Comparison of ENCODE assay signal across 24 cellular contexts in the genomic region with DNA sequence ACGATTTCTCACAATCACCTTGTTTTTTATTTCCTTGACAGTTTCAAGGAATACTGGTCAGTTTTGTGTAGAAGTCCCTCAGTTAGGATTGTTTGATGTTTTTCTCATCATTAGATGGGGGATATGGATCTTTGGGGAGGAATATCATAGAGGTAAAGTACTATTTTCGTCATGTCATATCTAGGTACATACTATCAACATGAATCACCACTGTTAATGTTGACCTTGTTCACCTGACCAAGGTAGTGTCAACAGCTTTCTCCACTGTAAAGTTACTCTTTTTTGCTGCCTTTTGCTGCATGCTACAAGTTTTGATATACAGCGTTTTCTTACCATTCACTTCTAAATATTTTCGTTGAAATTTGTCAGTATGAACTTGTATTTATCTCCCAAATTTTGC. TPM values are rescaled to one million over a fixed set of nuclear protein-coding genes. Genes with fewer than 3 reads are reported as not detected.
"Had no signal": no experiment of that assay in that cellular context is flagged by ENCODE, and none has a peak within 500 bp of the region (broad histone marks: within the 10 kb centered on the region; RNA-seq: fewer than 3 reads in every experiment).

No MANE protein-coding gene starts in this region.

- H3K4me1 ChIP-seq: adrenal gland, breast epithelium had no signal

- H3K27me3 Mint-ChIP-seq: activated CD4-positive, alpha-beta memory T cell treated with anti-CD3 and anti-CD28 coated beads, Interleukin-2, amount 10 ng/mL, durations not matched to agents 7 days and 5 days; activated CD4-positive, alpha-beta T cell treated with anti-CD3 and anti-CD28 coated beads for 36 hours; activated naive CD8-positive, alpha-beta T cell treated with anti-CD3 and anti-CD28 coated beads, Interleukin-2, amount 10 ng/mL, durations not matched to agents 7 days and 5 days; central memory CD8-positive, alpha-beta T cell had no signal

- H3K27me3 ChIP-seq: adrenal gland, breast epithelium had no signal

- H3K36me3 ChIP-seq: adrenal gland, breast epithelium, WERI-Rb-1 had no signal

- H3K9me2 ChIP-seq: SK-N-SH had no signal

- H2AFZ ChIP-seq: PC-9 had no signal

- H3K4me3 Mint-ChIP-seq: activated CD4-positive, alpha-beta memory T cell treated with anti-CD3 and anti-CD28 coated beads, Interleukin-2, amount 10 ng/mL, durations not matched to agents 7 days and 5 days; activated CD4-positive, alpha-beta T cell treated with anti-CD3 and anti-CD28 coated beads for 36 hours; activated naive CD8-positive, alpha-beta T cell treated with anti-CD3 and anti-CD28 coated beads, Interleukin-2, amount 10 ng/mL, durations not matched to agents 7 days and 5 days; activated T-cell treated with anti-CD3 and anti-CD28 coated beads, Interleukin-2, amount 50 U/mL, for 72 hours; central memory CD8-positive, alpha-beta T cell had no signal

- H3K27ac Mint-ChIP-seq: activated CD4-positive, alpha-beta memory T cell treated with anti-CD3 and anti-CD28 coated beads, Interleukin-2, amount 10 ng/mL, durations not matched to agents 7 days and 5 days; activated CD4-positive, alpha-beta T cell treated with anti-CD3 and anti-CD28 coated beads for 36 hours; activated naive CD8-positive, alpha-beta T cell treated with anti-CD3 and anti-CD28 coated beads, Interleukin-2, amount 10 ng/mL, durations not matched to agents 7 days and 5 days; activated T-cell treated with anti-CD3 and anti-CD28 coated beads, Interleukin-2, amount 50 U/mL, for 72 hours had no signal

- H3K9ac ChIP-seq: KMS-11, SK-N-SH had no signal

- ATAC-seq: activated CD4-positive, alpha-beta T cell treated with anti-CD3 and anti-CD28 coated beads for 36 hours; activated T-cell treated with anti-CD3 and anti-CD28 coated beads, Interleukin-2, amount 50 U/mL, for 72 hours; Right ventricle myocardium inferior had no signal

- H3K9me3 Mint-ChIP-seq: activated CD4-positive, alpha-beta memory T cell treated with anti-CD3 and anti-CD28 coated beads, Interleukin-2, amount 10 ng/mL, durations not matched to agents 7 days and 5 days; activated naive CD8-positive, alpha-beta T cell treated with anti-CD3 and anti-CD28 coated beads, Interleukin-2, amount 10 ng/mL, durations not matched to agents 7 days and 5 days; central memory CD8-positive, alpha-beta T cell had no signal

- H3K27ac ChIP-seq: adrenal gland, breast epithelium, KMS-11, PC-9, WERI-Rb-1 had no signal

- DNase-seq: activated CD4-positive, alpha-beta memory T cell treated with anti-CD3 and anti-CD28 coated beads, Interleukin-2, amount 10 ng/mL, durations not matched to agents 7 days and 5 days; activated CD4-positive, alpha-beta T cell treated with anti-CD3 and anti-CD28 coated beads for 36 hours; activated CD4-positive, alpha-beta T cell treated with anti-CD3 and anti-CD28 coated beads, Interleukin-2, amount 50 U/mL, for 1 hour; activated CD8-positive, alpha-beta memory T cell treated with anti-CD3 and anti-CD28 coated beads, Interleukin-2, amount 50 U/mL, for 4 hours; activated naive CD4-positive, alpha-beta T cell treated with anti-CD3 and anti-CD28 coated beads, Interleukin-2, amount 50 U/mL, for 16 hours; activated naive CD8-positive, alpha-beta T cell treated with anti-CD3 and anti-CD28 coated beads, Interleukin-2, amount 10 ng/mL, durations not matched to agents 7 days and 5 days; activated T-cell treated with anti-CD3 and anti-CD28 coated beads, Interleukin-2, amount 50 U/mL, for 72 hours; adrenal gland; anterior cingulate cortex; NCI-H1092; NCI-H1417; NCI-H1930; NCI-H2171; NCI-H446; NCI-H524; SK-N-SH; T-helper 1 cell; WERI-Rb-1 had no signal

- H3K4me3 ChIP-seq: adrenal gland, breast epithelium, PC-9 had no signal

- H3K4me2 ChIP-seq: KMS-11, PC-9, SK-N-SH had no signal

- H3K9me3 ChIP-seq: adrenal gland, breast epithelium had no signal

- H3K4me1 Mint-ChIP-seq: activated CD4-positive, alpha-beta T cell treated with anti-CD3 and anti-CD28 coated beads for 36 hours; activated naive CD8-positive, alpha-beta T cell treated with anti-CD3 and anti-CD28 coated beads, Interleukin-2, amount 10 ng/mL, durations not matched to agents 7 days and 5 days had no signal

RNA-seq across cellular contexts. Expression of gene NLRC4, which starts 32.7 kb away (rescaled TPM):
- total RNA-seq: PC-9; T-helper 2 cell treated with Interferon-gamma antibody and Interleukin-4, amounts not matched to agents 100 ng/mL and 5 ng/mL, for 36 hours had no signal
- polyA plus RNA-seq: SK-N-SH had no signal
